In the genomic region with DNA sequence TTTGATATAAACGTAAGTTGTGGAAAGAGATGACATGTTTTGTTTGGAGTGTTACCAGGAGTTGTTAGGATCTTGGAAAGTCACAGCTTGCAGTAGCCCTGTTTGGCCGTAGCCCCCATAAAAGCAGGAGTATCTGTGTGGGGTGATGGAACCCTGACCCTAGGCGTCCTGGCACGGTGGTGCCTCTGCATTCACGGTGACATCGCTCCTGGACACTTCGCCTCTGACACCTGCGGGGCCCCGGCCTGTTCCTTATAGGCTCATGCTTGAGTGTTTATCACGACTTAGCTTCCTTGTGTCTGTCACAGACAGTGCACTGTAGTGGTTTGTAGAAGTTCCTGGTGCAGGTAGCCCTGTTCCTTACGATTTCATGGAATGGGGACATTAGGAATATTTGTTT, we compare ENCODE assay signal across 24 cellular contexts.
DNase-seq lines count a peak whose midpoint lies in the region; ATAC-seq, FAIRE-seq and TF ChIP-seq lines count a peak whose summit lies in the region.
"Had no signal": no experiment of that assay in that cellular context is flagged by ENCODE, and none has a peak within 500 bp of the region (broad histone marks: within the 10 kb centered on the region; RNA-seq: fewer than 3 reads in every experiment).

No MANE protein-coding gene starts in this region.

- no peaks in the 10 kb centered on the region for H3K36me3 ChIP-seq in bronchial epithelial cell (ENCODE audit: control insufficient read depth, insufficient read depth, low read length)

- no peaks in the 10 kb centered on the region for H3K27me3 ChIP-seq in bronchial epithelial cell (ENCODE audit: control insufficient read depth, insufficient read depth, low read length)
- H3K27me3 ChIP-seq: BLaER1 had no signal

- H3K4me3 Mint-ChIP-seq in activated T-cell treated with anti-CD3 and anti-CD28 coated beads, Interleukin-2, amount 50 U/mL, for 24 hours = no peak overlapping the region
- H3K4me3 Mint-ChIP-seq in nephron progenitor cell = no peak overlapping the region
- no peak overlapping the region for H3K4me3 Mint-ChIP-seq in type B pancreatic cell

- H3K9me3 Mint-ChIP-seq in activated T-cell treated with anti-CD3 and anti-CD28 coated beads, Interleukin-2, amount 50 U/mL, for 24 hours = no peaks in the 10 kb centered on the region
- H3K9me3 Mint-ChIP-seq in nephron progenitor cell (peaks cover 5% of the 10 kb centered on the region), type B pancreatic cell (no peaks in the 10 kb centered on the region)

- peaks cover 39% of the 10 kb centered on the region for H3K4me1 Mint-ChIP-seq in activated T-cell treated with anti-CD3 and anti-CD28 coated beads, Interleukin-2, amount 50 U/mL, for 24 hours (ENCODE audit: low read depth)
- peaks cover 56% of the 10 kb centered on the region for H3K4me1 Mint-ChIP-seq in nephron progenitor cell
- H3K4me1 Mint-ChIP-seq in type B pancreatic cell (ENCODE audit: unreplicated experiment) = peaks cover 23% of the 10 kb centered on the region

- TF ChIP-seq CTCF in bronchial epithelial cell (IDR thresholded peaks at IDR 0.05; ENCODE audit: insufficient read depth, low read length, severe bottlenecking) (no peak), nephron progenitor cell (IDR thresholded peaks at IDR 0.05) (no peak), type B pancreatic cell (conservative IDR thresholded peaks at IDR 0.05) (no peak)

- ATAC-seq in HG03025 (IDR thresholded peaks at IDR 0.05; ENCODE audit: low FRiP score, unreplicated experiment) (no peak), GM18519 (IDR thresholded peaks at IDR 0.05; ENCODE audit: low FRiP score, unreplicated experiment) (no peak)
- ATAC-seq: HCT116 had no signal

- H3K27ac Mint-ChIP-seq in activated T-cell treated with anti-CD3 and anti-CD28 coated beads, Interleukin-2, amount 50 U/mL, for 24 hours = peak overlapping the region; percentile 44
- H3K27ac Mint-ChIP-seq in nephron progenitor cell (peak overlapping the region; percentile 56), type B pancreatic cell (peak overlapping the region; percentile 65)

- H3K27me3 Mint-ChIP-seq in activated T-cell treated with anti-CD3 and anti-CD28 coated beads, Interleukin-2, amount 50 U/mL, for 24 hours = no peaks in the 10 kb centered on the region
- H3K27me3 Mint-ChIP-seq in nephron progenitor cell (ENCODE audit: low read depth, poor library complexity) (peaks cover 6% of the 10 kb centered on the region), type B pancreatic cell (no peaks in the 10 kb centered on the region)

- no peak for DNase-seq in activated T-cell treated with anti-CD3 and anti-CD28 coated beads, Interleukin-2, amount 50 U/mL, for 24 hours
- DNase-seq in activated T-cell treated with anti-CD3 and anti-CD28 coated beads, Interleukin-2, amount 50 U/mL, for 1 hour = no peak
- DNase-seq in bronchial epithelial cell (ENCODE audit: low read depth) (no peak), nephron progenitor cell (no peak), type B pancreatic cell (ENCODE audit: extremely low spot score, unreplicated experiment) (no peak), occipital lobe (lab: John Stamatoyannopoulos, UW) (no peak)
- DNase-seq: ACHN, EL, GF-D8, GOT3, Karpas-422, MV-4-11, NCI-H1105 treated with DMSO at 0.1 percent for 48 hours, NCI-H1694, NCI-H2081, NCI-H2171, NCI-H446, NCI-H526, Right ventricle myocardium superior had no signal

- no peaks in the 10 kb centered on the region for H3K36me3 Mint-ChIP-seq in activated T-cell treated with anti-CD3 and anti-CD28 coated beads, Interleukin-2, amount 50 U/mL, for 24 hours (ENCODE audit: low read depth)
- H3K36me3 Mint-ChIP-seq in nephron progenitor cell (ENCODE audit: low read depth) (peaks cover 18% of the 10 kb centered on the region), type B pancreatic cell (peaks cover 4% of the 10 kb centered on the region)

- peak; percentile 73 for FAIRE-seq in bronchial epithelial cell (lab: Jason Lieb, UNC)
- FAIRE-seq: D721Med had no signal

- no peak overlapping the region for H3K4me3 ChIP-seq in bronchial epithelial cell (ENCODE audit: low read depth, low read length)
- H3K4me3 ChIP-seq: BLaER1 had no signal
